2 cellular contexts compared by ENCODE assay signal in genomic region chr11:16843307-16843706, GRCh38.
TF ChIP-seq lines count a peak whose summit lies in the region.

No MANE protein-coding gene starts in this region.

TF ChIP-seq in SK-N-SH, 30 proteins besides CTCF, POLR2A, EP300 and RAD21 (continued from another document):
- TF ChIP-seq REST (IDR thresholded peaks at IDR 0.05; ENCODE audit: low read depth, low read length) (no peak), SMC3 (IDR thresholded peaks at IDR 0.05; ENCODE audit: low read depth, low read length) (no peak), RFX5 (IDR thresholded peaks at IDR 0.05; ENCODE audit: low read length) (no peak)

TF ChIP-seq in SK-N-SH treated with all-trans-retinoic acid at 6 μM for 48 hours, 23 proteins besides CTCF, POLR2A, EP300 and RAD21 (continued from another document):
- TF ChIP-seq ZFP30 (CRISPR knock-in tag; IDR thresholded peaks at IDR 0.05) (no peak), SNAI2 (CRISPR knock-in tag; IDR thresholded peaks at IDR 0.05) (no peak), ZNF565 (CRISPR knock-in tag; conservative IDR thresholded peaks at IDR 0.05; ENCODE audit: low read depth) (no peak), CSRNP3 (CRISPR knock-in tag; IDR thresholded peaks at IDR 0.05) (no peak), ARNTL (CRISPR knock-in tag; IDR thresholded peaks at IDR 0.05; ENCODE audit: borderline replicate concordance, low read depth) (no peak), POU6F1 (CRISPR knock-in tag; IDR thresholded peaks at IDR 0.05; ENCODE audit: borderline replicate concordance, low read depth) (no peak)
